ENCODE assay signal across 15 cellular contexts in the genomic region with DNA sequence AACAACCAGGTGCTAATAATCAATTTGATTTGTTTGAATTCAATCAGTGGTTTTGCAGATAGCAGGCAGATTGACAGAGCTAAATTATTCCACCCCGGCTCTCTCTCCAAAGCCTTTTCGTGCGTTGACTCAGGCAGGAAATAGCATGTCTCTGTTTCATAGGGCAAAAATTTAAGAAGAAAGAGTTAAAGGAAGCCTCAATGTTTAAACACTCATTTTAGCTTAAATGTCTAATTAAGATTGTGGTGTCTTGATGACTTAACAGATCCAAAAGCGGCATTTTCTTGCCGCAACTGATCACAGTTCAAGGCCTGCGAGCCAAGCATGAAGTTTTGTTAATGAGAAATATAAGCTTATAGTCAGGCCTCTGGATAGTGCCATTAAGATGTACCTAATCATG.
A peak's percentile ranks its signal among the peaks of the same experiment; 100 is the strongest.
DNase-seq lines count a peak whose midpoint lies in the region; FAIRE-seq and TF ChIP-seq lines count a peak whose summit lies in the region.
"Had no signal": no experiment of that assay in that cellular context is flagged by ENCODE, and none has a peak within 500 bp of the region (broad histone marks: within the 10 kb centered on the region; RNA-seq: fewer than 3 reads in every experiment).

No MANE protein-coding gene starts in this region.

- no peak overlapping the region for H3K4me3 Mint-ChIP-seq in activated CD4-positive, alpha-beta memory T cell treated with anti-CD3 and anti-CD28 coated beads, Interleukin-2, amount 10 ng/mL, durations not matched to agents 7 days and 5 days
- H3K4me3 Mint-ChIP-seq in activated T-helper 2 cell treated with anti-CD3 and anti-CD28 coated beads, Interferon-gamma antibody, Interleukin-2, Interleukin-4, amounts not matched to agents 10 μg/mL and 5 μg/mL and 100 μg/mL, durations not matched to agents 14 hours and 24 hours and 36 hours (ENCODE audit: low read depth) = no peak overlapping the region
- H3K4me3 Mint-ChIP-seq: CD4-positive, alpha-beta memory T cell; HFFc6 had no signal

- no peak for FAIRE-seq in urothelium cell line (lab: Jason Lieb, UNC)
- FAIRE-seq: G401.6 had no signal

- no peak overlapping the region for H3K4me3 ChIP-seq in choroid plexus epithelial cell (ENCODE audit: low read depth, low read length)

- H3K27ac Mint-ChIP-seq in activated CD4-positive, alpha-beta memory T cell treated with anti-CD3 and anti-CD28 coated beads, Interleukin-2, amount 10 ng/mL, durations not matched to agents 7 days and 5 days = no peak overlapping the region
- H3K27ac Mint-ChIP-seq in activated T-helper 2 cell treated with anti-CD3 and anti-CD28 coated beads, Interferon-gamma antibody, Interleukin-2, Interleukin-4, amounts not matched to agents 10 μg/mL and 5 μg/mL and 100 μg/mL, durations not matched to agents 14 hours and 24 hours and 36 hours = no peak overlapping the region
- H3K27ac Mint-ChIP-seq: CD4-positive, alpha-beta memory T cell; HFFc6 had no signal

- intact Hi-C loops in activated T-helper 2 cell treated with anti-CD3 and anti-CD28 coated beads, Interferon-gamma antibody, Interleukin-2, Interleukin-4, amounts not matched to agents 10 μg/mL and 5 μg/mL and 100 μg/mL, durations not matched to agents 14 hours and 24 hours and 36 hours (cut with micrococcal nuclease) = no loop called here

- peaks cover 15% of the 10 kb centered on the region for H3K9me3 Mint-ChIP-seq in activated CD4-positive, alpha-beta memory T cell treated with anti-CD3 and anti-CD28 coated beads, Interleukin-2, amount 10 ng/mL, durations not matched to agents 7 days and 5 days
- peaks cover 44% of the 10 kb centered on the region for H3K9me3 Mint-ChIP-seq in activated T-helper 2 cell treated with anti-CD3 and anti-CD28 coated beads, Interferon-gamma antibody, Interleukin-2, Interleukin-4, amounts not matched to agents 10 μg/mL and 5 μg/mL and 100 μg/mL, durations not matched to agents 14 hours and 24 hours and 36 hours

- CTCF ChIA-PET in activated CD4-positive, alpha-beta memory T cell treated with anti-CD3 and anti-CD28 coated beads, Interleukin-2, amount 10 ng/mL, durations not matched to agents 7 days and 5 days (lab: Charles Lee) = no interaction called here

- H3K4me1 Mint-ChIP-seq in activated CD4-positive, alpha-beta memory T cell treated with anti-CD3 and anti-CD28 coated beads, Interleukin-2, amount 10 ng/mL, durations not matched to agents 7 days and 5 days = no peaks in the 10 kb centered on the region
- no peaks in the 10 kb centered on the region for H3K4me1 Mint-ChIP-seq in activated T-helper 2 cell treated with anti-CD3 and anti-CD28 coated beads, Interferon-gamma antibody, Interleukin-2, Interleukin-4, amounts not matched to agents 10 μg/mL and 5 μg/mL and 100 μg/mL, durations not matched to agents 14 hours and 24 hours and 36 hours (ENCODE audit: low read depth)
- H3K4me1 Mint-ChIP-seq: CD4-positive, alpha-beta memory T cell had no signal

- POLR2A ChIA-PET in activated CD4-positive, alpha-beta memory T cell treated with anti-CD3 and anti-CD28 coated beads, Interleukin-2, amount 10 ng/mL, durations not matched to agents 7 days and 5 days (lab: Charles Lee) = no interaction called here

- no peaks in the 10 kb centered on the region for H3K36me3 Mint-ChIP-seq in activated CD4-positive, alpha-beta memory T cell treated with anti-CD3 and anti-CD28 coated beads, Interleukin-2, amount 10 ng/mL, durations not matched to agents 7 days and 5 days (ENCODE audit: low read depth)
- no peaks in the 10 kb centered on the region for H3K36me3 Mint-ChIP-seq in activated T-helper 2 cell treated with anti-CD3 and anti-CD28 coated beads, Interferon-gamma antibody, Interleukin-2, Interleukin-4, amounts not matched to agents 10 μg/mL and 5 μg/mL and 100 μg/mL, durations not matched to agents 14 hours and 24 hours and 36 hours (ENCODE audit: low read depth)
- H3K36me3 Mint-ChIP-seq: CD4-positive, alpha-beta memory T cell had no signal

- no peaks in the 10 kb centered on the region for H3K27me3 Mint-ChIP-seq in activated CD4-positive, alpha-beta memory T cell treated with anti-CD3 and anti-CD28 coated beads, Interleukin-2, amount 10 ng/mL, durations not matched to agents 7 days and 5 days
- H3K27me3 Mint-ChIP-seq in activated T-helper 2 cell treated with anti-CD3 and anti-CD28 coated beads, Interferon-gamma antibody, Interleukin-2, Interleukin-4, amounts not matched to agents 10 μg/mL and 5 μg/mL and 100 μg/mL, durations not matched to agents 14 hours and 24 hours and 36 hours (ENCODE audit: low read depth) = no peaks in the 10 kb centered on the region
- H3K27me3 Mint-ChIP-seq: CD4-positive, alpha-beta memory T cell had no signal

- TF ChIP-seq CTCF in choroid plexus epithelial cell (conservative IDR thresholded peaks at IDR 0.05; ENCODE audit: low read depth, low read length) = no peak

- peak; percentile 14 for DNase-seq in AG20443 (ENCODE audit: low spot score)
- DNase-seq in NCI-H226 = peak; percentile 26
- peak; percentile 4 for DNase-seq in choroid plexus epithelial cell (ENCODE audit: low read depth)
- peak; percentile 11 for DNase-seq in urothelium cell line (ENCODE audit: low spot score)
- no peak for DNase-seq in activated CD4-positive, alpha-beta memory T cell treated with anti-CD3 and anti-CD28 coated beads, Interleukin-2, amount 10 ng/mL, durations not matched to agents 7 days and 5 days
- no peak for DNase-seq in activated T-helper 2 cell treated with anti-CD3 and anti-CD28 coated beads, Interferon-gamma antibody, Interleukin-2, Interleukin-4, amounts not matched to agents 10 μg/mL and 5 μg/mL and 100 μg/mL, durations not matched to agents 14 hours and 24 hours and 36 hours (ENCODE audit: low spot score)
- no peak for DNase-seq in activated gamma-delta T cell treated with Interleukin-2 at 50 U/mL for 16 hours
- DNase-seq: ACHN; CD4-positive, alpha-beta memory T cell; DMS79; HFFc6; NCI-H1048; NCI-H2081 treated with DMSO at 0.1 percent for 48 hours; SHP77 treated with DMSO at 0.1 percent for 48 hours had no signal

Comparison
In these comparisons a context has a peak if more than half of its experiments do, and no peak if none do; other contexts are left out.
1. DNase-seq: peak in AG20443 (single experiment), NCI-H226 (single experiment), choroid plexus epithelial cell (single experiment) and urothelium cell line (single experiment); none in activated CD4-positive, alpha-beta memory T cell treated with anti-CD3 and anti-CD28 coated beads, Interleukin-2, amount 10 ng/mL, durations not matched to agents 7 days and 5 days (single experiment), activated T-helper 2 cell treated with anti-CD3 and anti-CD28 coated beads, Interferon-gamma antibody, Interleukin-2, Interleukin-4, amounts not matched to agents 10 μg/mL and 5 μg/mL and 100 μg/mL, durations not matched to agents 14 hours and 24 hours and 36 hours (single experiment) and activated gamma-delta T cell treated with Interleukin-2 at 50 U/mL for 16 hours (single experiment).